8 cellular contexts compared by ENCODE assay signal in genomic region chr19:40662925-40663711, GRCh38. TPM values are rescaled to one million over a fixed set of nuclear protein-coding genes. Genes with fewer than 3 reads are reported as not detected.
DNase-seq lines count a peak whose midpoint lies in the region; ATAC-seq and TF ChIP-seq lines count a peak whose summit lies in the region.

No MANE protein-coding gene starts in this region.

- peak; percentile 93 for DNase-seq in GM12865 (ENCODE audit: low read depth)
- peak; percentile 75 for DNase-seq in NCI-H1105 treated with DMSO at 0.1 percent for 48 hours (lab: John Stamatoyannopoulos, UW)
- DNase-seq in T-helper 17 cell = peak; percentile 85 to 96 (median 93)
- DNase-seq in amygdala (lab: John Stamatoyannopoulos, UW) = peak in 54 of 56 donors; percentile 26 to 92 (median 74)
- peak; percentile 95 for DNase-seq in right atrium auricular region (ENCODE audit: low spot score)
- peak; percentile 93 to 95 for DNase-seq in psoas muscle
- DNase-seq in ureter (ENCODE audit: low spot score) = peak; percentile 92

- peak overlapping the region; percentile 75 for H3K27ac Mint-ChIP-seq in T-helper 17 cell

- H3K36me3 Mint-ChIP-seq in T-helper 17 cell (ENCODE audit: low read depth) = no peaks in the 10 kb centered on the region

- TF ChIP-seq CTCF in GM12865 (IDR thresholded peaks at IDR 0.05; ENCODE audit: insufficient read depth, low read depth, low read length, missing control alignments) = peak; percentile 93
- TF ChIP-seq CTCF in right atrium auricular region (IDR thresholded peaks at IDR 0.05) = peak; percentile 11 to 99
- no peak for TF ChIP-seq CTCF in psoas muscle (IDR thresholded peaks at IDR 0.05)

- peaks cover 6% of the 10 kb centered on the region for H3K27me3 Mint-ChIP-seq in T-helper 17 cell

- H3K27ac ChIP-seq in right atrium auricular region (peak overlapping the region; percentile 87 to 89), psoas muscle (peak overlapping the region; percentile 92)

- H3K9me3 ChIP-seq in T-helper 17 cell (ENCODE audit: control insufficient read depth, low read length, poor library complexity, severe bottlenecking) (no peaks in the 10 kb centered on the region), right atrium auricular region (no peaks in the 10 kb centered on the region), psoas muscle (no peaks in the 10 kb centered on the region)

- H3K4me1 Mint-ChIP-seq in T-helper 17 cell = peaks cover 10% of the 10 kb centered on the region

- WGBS in psoas muscle, 3 donors = 1 to 2% (median 1%) methylated on average over 51 to 62 of the region's 62 CpGs

- H3K4me3 ChIP-seq in GM12865 (ENCODE audit: low read depth, low read length) (peak overlapping the region; percentile 81), right atrium auricular region (peak overlapping the region; percentile 53 to 74), psoas muscle (peak overlapping the region; percentile 85)

- H3K27me3 ChIP-seq in right atrium auricular region = no peaks in the 10 kb centered on the region
- H3K27me3 ChIP-seq in psoas muscle (ENCODE audit: insufficient read depth in 3 of 3, low read length in 2 of 3) = no peaks in the 10 kb centered on the region

- H3K4me1 ChIP-seq in right atrium auricular region = peaks cover 0 to 13% of the 10 kb centered on the region in 2 donors
- no peaks in the 10 kb centered on the region for H3K4me1 ChIP-seq in psoas muscle

- H3K36me3 ChIP-seq in right atrium auricular region = peaks cover 12% of the 10 kb centered on the region
- peaks cover 0 to 14% of the 10 kb centered on the region in 2 donors for H3K36me3 ChIP-seq in psoas muscle (ENCODE audit: insufficient read depth in 1 of 2, low read depth in 1 of 2)

- ATAC-seq in HG02610 (IDR thresholded peaks at IDR 0.05; ENCODE audit: unreplicated experiment) (peak; percentile 79), T-helper 17 cell (peak; percentile 92), psoas muscle (peak; percentile 89 to 95 (median 90))

- intact Hi-C loops in psoas muscle (cut with DNase I) = loop anchor here (2.0 to 10.0 kb wide), 5 partner anchors 139 to 482 kb away; no protein-coding TSS in a partner anchor

- peak overlapping the region; percentile 89 for H3K4me3 Mint-ChIP-seq in T-helper 17 cell

RNA-seq across cellular contexts. Expression of gene NUMBL, which starts 27.3 kb away (rescaled TPM):
- total RNA-seq in T-helper 17 cell = 1 to 10 TPM; 5.7 to 7.5 TPM
- total RNA-seq in right atrium auricular region = 10 to 100 TPM; 11.2 to 28.1 TPM
- 10 to 100 TPM; 12.0 to 13.3 (median 12.9) TPM for total RNA-seq in psoas muscle
- 1 to 10 TPM; 3.3 to 5.5 (median 4.1) TPM for polyA plus RNA-seq in psoas muscle
- total RNA-seq in ureter = 30.3 TPM

RNA-seq across cellular contexts. Expression of gene COQ8B, which starts 53.6 kb away (rescaled TPM):
- total RNA-seq in T-helper 17 cell (10 to 100 TPM; 25.1 to 35.6 TPM), right atrium auricular region (10 to 100 TPM; 23.3 to 26.6 TPM), psoas muscle (10 to 100 TPM in 3 of 4 donors, 1 to 10 TPM in 1; 6.8 to 16.2 (median 13.7) TPM), ureter (35.0 TPM)
- polyA plus RNA-seq in psoas muscle = 10 to 100 TPM; 13.2 to 43.1 (median 16.1) TPM

RNA-seq across cellular contexts. Expression of gene ITPKC, which starts 53.8 kb away (rescaled TPM):
- total RNA-seq in T-helper 17 cell (1 to 10 TPM; 6.5 to 8.3 TPM), right atrium auricular region (10 to 100 TPM; 15.2 to 15.6 TPM), psoas muscle (10 to 100 TPM in 3 of 4 donors, 1 to 10 TPM in 1; 6.9 to 16.7 (median 14.2) TPM), ureter (35.0 TPM)
- 10 to 100 TPM; 10.2 to 19.2 (median 16.6) TPM for polyA plus RNA-seq in psoas muscle

Comparison
In these comparisons a context has a peak if more than half of its experiments do, and no peak if none do; other contexts are left out.
1. Peak in every context shown above with its lines: DNase-seq, ATAC-seq, H3K4me3 ChIP-seq and H3K27ac ChIP-seq.